8 cellular contexts compared by ENCODE assay signal in genomic region chr4:109406337-109406931, GRCh38. TPM values are rescaled to one million over a fixed set of nuclear protein-coding genes. Genes with fewer than 3 reads are reported as not detected.
A peak's percentile ranks its signal among the peaks of the same experiment; 100 is the strongest.
DNase-seq lines count a peak whose midpoint lies in the region; ATAC-seq and TF ChIP-seq lines count a peak whose summit lies in the region.

No MANE protein-coding gene starts in this region.

- TF ChIP-seq CTCF in cardiac fibroblast (IDR thresholded peaks at IDR 0.05; ENCODE audit: low read depth, low read length) (peak; percentile 56), upper lobe of left lung (IDR thresholded peaks at IDR 0.05) (peak in 4 of 6 experiments; percentile 32 to 68 (median 64))

- no peaks in the 10 kb centered on the region for H3K36me3 ChIP-seq in upper lobe of left lung

- no peaks in the 10 kb centered on the region for H3K4me1 ChIP-seq in upper lobe of left lung

- no peak for TF ChIP-seq POLR2A in upper lobe of left lung (IDR thresholded peaks at IDR 0.05)

- DNase-seq in NCI-H1436 (lab: John Stamatoyannopoulos, UW) (peak; percentile 18), NCI-H1436 treated with DMSO at 0.1 percent for 48 hours (lab: John Stamatoyannopoulos, UW) (no peak), NCI-H526 treated with DMSO at 0.1 percent for 48 hours (lab: John Stamatoyannopoulos, UW) (peak; percentile 40), cardiac fibroblast (ENCODE audit: low read depth in 2 of 2) (peak; percentile 75 to 81), left lobe of liver (ENCODE audit: low spot score) (no peak), upper lobe of left lung (no peak)

- 13 to 19% methylated on average over 2 of the region's 2 CpGs for WGBS in upper lobe of left lung, 2 donors

- no peak overlapping the region for H3K4me3 ChIP-seq in cardiac fibroblast (replicated peaks in 1 of 2; ENCODE audit: low read depth in 2 of 2, low read length in 2 of 2)
- H3K4me3 ChIP-seq in upper lobe of left lung: no peak overlapping the region

- H3K27ac ChIP-seq in upper lobe of left lung: no peak overlapping the region

- no peaks in the 10 kb centered on the region for H3K27me3 ChIP-seq in upper lobe of left lung

- no peak for TF ChIP-seq EP300 in upper lobe of left lung (IDR thresholded peaks at IDR 0.05)

- peak; percentile 91 for ATAC-seq in GM19043 (IDR thresholded peaks at IDR 0.05; ENCODE audit: low read depth, unreplicated experiment)
- ATAC-seq in HG03196 (IDR thresholded peaks at IDR 0.05; ENCODE audit: unreplicated experiment): peak; percentile 68
- ATAC-seq in left lobe of liver: peak; percentile 93
- ATAC-seq in upper lobe of left lung (ENCODE audit: low FRiP score in 2 of 2): peak in 1 of 2 donors; percentile 70

- H3K9me3 ChIP-seq in upper lobe of left lung: no peaks in the 10 kb centered on the region

RNA-seq across cellular contexts. Expression of gene SEC24B, which starts 27.2 kb away (rescaled TPM):
- total RNA-seq in left lobe of liver (22.0 TPM), upper lobe of left lung (10 to 100 TPM; 17.4 to 38.8 (median 29.2) TPM)

Comparison
In these comparisons a context has a peak if more than half of its experiments do, and no peak if none do; other contexts are left out.
1. DNase-seq: peak in NCI-H1436 (single experiment), NCI-H526 treated with DMSO at 0.1 percent for 48 hours (single experiment) and cardiac fibroblast (2 of 2); none in NCI-H1436 treated with DMSO at 0.1 percent for 48 hours (single experiment), left lobe of liver (single experiment) and upper lobe of left lung (0 of 2).